In the genomic region with DNA sequence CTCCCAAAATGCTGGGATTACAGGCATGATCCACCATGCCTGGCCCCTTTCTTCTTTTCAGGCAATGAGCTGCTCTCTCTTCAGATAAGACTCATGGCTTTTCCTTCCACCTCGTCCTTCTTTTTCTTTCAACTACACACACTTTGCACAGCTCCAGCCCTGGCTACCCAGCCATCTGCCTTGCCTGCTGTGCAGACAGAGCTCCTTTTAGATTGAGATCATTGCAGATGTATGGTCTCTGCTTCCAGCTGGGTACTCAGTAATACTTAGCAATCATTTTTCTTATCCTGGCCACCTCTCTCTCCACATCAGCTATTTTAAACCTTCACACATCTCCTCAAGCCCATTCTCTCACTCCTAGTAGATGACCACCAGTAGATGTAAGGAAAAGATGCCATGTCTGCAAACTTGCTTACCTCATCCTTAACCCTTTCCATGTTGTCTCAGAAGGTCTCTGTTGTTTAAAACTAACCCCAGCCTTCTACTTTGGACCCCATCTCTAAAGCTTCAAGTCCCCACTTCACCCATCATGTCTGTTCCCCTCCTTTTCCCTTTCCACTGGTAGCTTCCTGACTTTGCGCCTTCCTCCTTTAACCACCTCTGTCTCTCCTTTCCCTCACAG, we compare ENCODE assay signal across 24 cellular contexts.
"Had no signal": no experiment of that assay in that cellular context is flagged by ENCODE, and none has a peak within 500 bp of the region (broad histone marks: within the 10 kb centered on the region; RNA-seq: fewer than 3 reads in every experiment).

No MANE protein-coding gene starts in this region.

- H3K27ac Mint-ChIP-seq: dendritic cell treated with granulocyte-macrophage colony-stimulating factor and Interleukin-4, amounts not matched to agents 40 ng/mL and 50 ng/mL, for 4 days; effector memory CD8-positive, alpha-beta T cell; memory B cell; mesothelial cell of epicardium; natural killer cell; neural progenitor cell had no signal

- DNase-seq: effector memory CD8-positive, alpha-beta T cell; esophagus squamous epithelium; foreskin fibroblast; kidney; left cardiac atrium; left ventricle myocardium inferior; lower lobe of right lung; natural killer cell; nucleus accumbens; ovary; right cardiac atrium; stimulated activated CD4-positive, alpha-beta T cell treated with anti-CD3 and anti-CD28 coated beads, Interleukin-2, amount 100 ng/mL, for 48 hours; stimulated activated naive CD4-positive, alpha-beta T cell treated with Interleukin-2 at 50 U/mL for 16 hours; thyroid gland; upper lobe of left lung; uterus had no signal

- H3K4me3 ChIP-seq: esophagus squamous epithelium, gastroesophageal sphincter, left ventricle myocardium inferior, lower lobe of right lung, neural progenitor cell, ovary, smooth muscle cell, suprapubic skin, thyroid gland, upper lobe of left lung, uterus had no signal

- H3K4me3 Mint-ChIP-seq: dendritic cell treated with granulocyte-macrophage colony-stimulating factor and Interleukin-4, amounts not matched to agents 40 ng/mL and 50 ng/mL, for 4 days; effector memory CD8-positive, alpha-beta T cell; memory B cell; mesothelial cell of epicardium; natural killer cell; neural progenitor cell had no signal

- H3K36me3 ChIP-seq: gastroesophageal sphincter, left ventricle myocardium inferior, lower lobe of right lung, neural progenitor cell, ovary, suprapubic skin, thyroid gland, upper lobe of left lung, uterus had no signal

- H3K27me3 Mint-ChIP-seq: dendritic cell treated with granulocyte-macrophage colony-stimulating factor and Interleukin-4, amounts not matched to agents 40 ng/mL and 50 ng/mL, for 4 days; effector memory CD8-positive, alpha-beta T cell; memory B cell had no signal

- H3K27ac ChIP-seq: epithelial cell of prostate, esophagus squamous epithelium, left ventricle myocardium inferior, lower lobe of right lung, neural progenitor cell, ovary, suprapubic skin, thyroid gland, upper lobe of left lung, uterus had no signal

- H3K9me3 ChIP-seq: esophagus squamous epithelium, gastroesophageal sphincter, left ventricle myocardium inferior, lower lobe of right lung, ovary, suprapubic skin, thyroid gland, upper lobe of left lung, uterus had no signal

- H3K4me1 ChIP-seq: uterus had no signal

- H3K9me3 Mint-ChIP-seq: dendritic cell treated with granulocyte-macrophage colony-stimulating factor and Interleukin-4, amounts not matched to agents 40 ng/mL and 50 ng/mL, for 4 days; effector memory CD8-positive, alpha-beta T cell; memory B cell; natural killer cell had no signal

- H3K27me3 ChIP-seq: esophagus squamous epithelium, gastroesophageal sphincter, neural progenitor cell, ovary, suprapubic skin, thyroid gland, upper lobe of left lung, uterus had no signal

- H3K36me3 Mint-ChIP-seq: natural killer cell had no signal
